In the genomic region with DNA sequence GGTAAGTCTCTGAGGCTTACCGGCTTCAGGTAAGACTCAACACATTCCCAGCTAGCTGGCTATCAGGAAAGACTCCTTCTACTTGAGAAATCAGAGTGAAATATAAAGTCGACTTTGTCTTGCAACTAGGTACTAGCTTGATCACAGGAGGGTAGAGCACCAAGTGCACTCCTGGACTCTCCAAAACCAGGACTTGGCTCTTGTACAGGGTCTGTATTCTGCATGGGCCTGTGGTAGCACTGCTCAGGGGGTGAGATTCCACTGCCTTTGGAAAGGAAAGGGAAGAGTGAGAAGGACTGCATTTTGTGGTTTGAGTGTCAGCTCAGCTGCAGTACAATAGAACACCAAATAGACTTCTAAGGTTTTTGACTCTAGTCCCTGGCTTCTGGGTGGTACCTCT, we compare ENCODE assay signal across 24 cellular contexts. TPM values are rescaled to one million over a fixed set of nuclear protein-coding genes. Genes with fewer than 3 reads are reported as not detected.
DNase-seq lines count a peak whose midpoint lies in the region; ATAC-seq, FAIRE-seq and TF ChIP-seq lines count a peak whose summit lies in the region.
"Had no signal": no experiment of that assay in that cellular context is flagged by ENCODE, and none has a peak within 500 bp of the region (broad histone marks: within the 10 kb centered on the region; RNA-seq: fewer than 3 reads in every experiment).

No MANE protein-coding gene starts in this region.

- H3K9me3 Mint-ChIP-seq in neural progenitor cell = no peaks in the 10 kb centered on the region
- H3K9me3 Mint-ChIP-seq: GM23338 had no signal

- H3K9me3 ChIP-seq in right lobe of liver = no peaks in the 10 kb centered on the region
- H3K9me3 ChIP-seq in HepG2 (ENCODE audit: low read length) = no peaks in the 10 kb centered on the region
- H3K9me3 ChIP-seq in neural progenitor cell (ENCODE audit: low read depth) = no peaks in the 10 kb centered on the region
- H3K9me3 ChIP-seq in upper lobe of right lung = no peaks in the 10 kb centered on the region
- H3K9me3 ChIP-seq: HAP-1 had no signal

- peak; percentile 3 to 56 (median 29) for ATAC-seq in right lobe of liver
- no peak for ATAC-seq in HepG2
- ATAC-seq in upper lobe of right lung = peak; percentile 34
- no peak for ATAC-seq in HG02798 (IDR thresholded peaks at IDR 0.05; ENCODE audit: poor library complexity, unreplicated experiment)
- ATAC-seq: GM12878, GM23338 had no signal

- POLR2A ChIA-PET in HepG2 (lab: Yijun Ruan, JAX) = no interaction called here

- no peaks in the 10 kb centered on the region for H3K36me3 Mint-ChIP-seq in neural progenitor cell
- H3K36me3 Mint-ChIP-seq: CD8-positive, alpha-beta memory T cell had no signal

- TF ChIP-seq EP300 in HepG2 (IDR thresholded peaks at IDR 0.05; ENCODE audit: low read depth in 2 of 2, low read length in 2 of 2) = no peak
- TF ChIP-seq EP300 in HepG2 (CRISPR knock-in tag; IDR thresholded peaks at IDR 0.05; ENCODE audit: borderline replicate concordance) = no peak

- no peaks in the 10 kb centered on the region for H3K4me1 Mint-ChIP-seq in neural progenitor cell
- H3K4me1 Mint-ChIP-seq: CD8-positive, alpha-beta memory T cell had no signal

- H4K20me1 ChIP-seq in HepG2 (ENCODE audit: insufficient read depth, low read length) (no peaks in the 10 kb centered on the region), neural progenitor cell (ENCODE audit: low read depth) (no peaks in the 10 kb centered on the region)
- H4K20me1 ChIP-seq: BLaER1 had no signal

- H3K4me2 ChIP-seq in HepG2 (ENCODE audit: low read depth, low read length) (no peak overlapping the region), neural progenitor cell (no peak overlapping the region)
- H3K4me2 ChIP-seq: BLaER1, GM23338 had no signal

- H3K4me3 ChIP-seq in right lobe of liver (no peak overlapping the region), HepG2 (replicated peaks in 1 of 3; ENCODE audit: insufficient read depth in 1 of 3, low read depth in 2 of 3, low read length in 3 of 3) (no peak overlapping the region), neural progenitor cell (no peak overlapping the region), upper lobe of right lung (no peak overlapping the region)
- H3K4me3 ChIP-seq: BLaER1, GM12878, GM23338, HAP-1 had no signal

- H2AFZ ChIP-seq in HepG2 (ENCODE audit: low read length) (no peak overlapping the region), neural progenitor cell (replicated peaks) (peak overlapping the region; percentile 57)
- H2AFZ ChIP-seq: GM23338 had no signal

- TF ChIP-seq CTCF in right lobe of liver (IDR thresholded peaks at IDR 0.05) (no peak), HepG2 (CRISPR knock-in tag; IDR thresholded peaks at IDR 0.05) (no peak), neural progenitor cell (IDR thresholded peaks at IDR 0.05) (no peak), upper lobe of right lung (IDR thresholded peaks at IDR 0.05) (no peak)

- H3K36me3 ChIP-seq in right lobe of liver = peaks cover 0 to 99% (median 29%) of the 10 kb centered on the region in 4 donors
- H3K36me3 ChIP-seq in HepG2 (replicated peaks in 1 of 2; ENCODE audit: control insufficient read depth in 1 of 2, insufficient read depth in 2 of 2, low read length in 2 of 2) = no peaks in the 10 kb centered on the region
- H3K36me3 ChIP-seq in neural progenitor cell = no peaks in the 10 kb centered on the region
- no peaks in the 10 kb centered on the region for H3K36me3 ChIP-seq in upper lobe of right lung
- H3K36me3 ChIP-seq: BLaER1, HAP-1 had no signal

- no peak overlapping the region for H3K4me3 Mint-ChIP-seq in neural progenitor cell
- H3K4me3 Mint-ChIP-seq: B cell; CD4-positive, alpha-beta T cell; CD8-positive, alpha-beta memory T cell; GM23338; HFFc6 had no signal

- no peak for DNase-seq in right lobe of liver
- no peak for DNase-seq in HepG2 (ENCODE audit: low spot score)
- DNase-seq in neural progenitor cell (ENCODE audit: low spot score) = no peak
- DNase-seq in upper lobe of right lung = no peak
- no peak for DNase-seq in KG1 (lab: John Stamatoyannopoulos, UW)
- DNase-seq: CD4-positive, alpha-beta T cell; CD8-positive, alpha-beta memory T cell; DMS 273 treated with DMSO at 0.1 percent for 48 hours; DMS79; EL; GDM1; HFFc6 had no signal

- BruUV-seq in HepG2 (replicated peaks; lab: Mats Ljungman, UMichigan) = no TSS peak

- no peak for TF ChIP-seq RAD21 in HepG2 (CRISPR knock-in tag; IDR thresholded peaks at IDR 0.05)

- H3K27me3 ChIP-seq in right lobe of liver (no peaks in the 10 kb centered on the region), HepG2 (ENCODE audit: control insufficient read depth in 1 of 2, insufficient read depth in 2 of 2, low read length in 2 of 2) (no peaks in the 10 kb centered on the region), neural progenitor cell (no peaks in the 10 kb centered on the region), upper lobe of right lung (no peaks in the 10 kb centered on the region)
- H3K27me3 ChIP-seq: BLaER1 had no signal

- intact Hi-C loops in right lobe of liver (cut with DNase I) = no loop called here
- intact Hi-C loops in HepG2 (cut with micrococcal nuclease; ENCODE audit: unreplicated experiment) = no loop called here
- intact Hi-C loops in upper lobe of right lung (cut with DNase I) = no loop called here

- CTCF ChIA-PET in HepG2 (lab: Yijun Ruan, JAX; ENCODE audit: low intra/inter-chr PET ratio, low total read pairs) = no interaction called here

- peak overlapping the region in 1 of 3 donors; percentile 47 for H3K27ac ChIP-seq in right lobe of liver
- H3K27ac ChIP-seq in HepG2 (ENCODE audit: extremely low read length, insufficient read depth, low read length) = no peak overlapping the region
- no peak overlapping the region for H3K27ac ChIP-seq in neural progenitor cell
- H3K27ac ChIP-seq in upper lobe of right lung = no peak overlapping the region
- H3K27ac ChIP-seq: 22Rv1, BLaER1, C4-2B had no signal

- in situ Hi-C loops in HepG2 (cut with HindIII; ENCODE audit: extremely low pct_ligation_motif_present, low pct_unique_long_range_greater_than_20kb) = no loop called here

- 58% methylated on average over 2 of the region's 2 CpGs for WGBS in right lobe of liver (ENCODE audit: insufficient coverage, low coverage, low lambda C conversion rate, missing lambda C conversion rate)
- 14% methylated on average over 2 of the region's 2 CpGs for WGBS in HepG2 (ENCODE audit: low lambda C conversion rate)

- H3K27me3 Mint-ChIP-seq in neural progenitor cell (ENCODE audit: insufficient read depth, low read depth) = peaks cover 5% of the 10 kb centered on the region
- H3K27me3 Mint-ChIP-seq: B cell; CD4-positive, alpha-beta T cell; CD8-positive, alpha-beta memory T cell had no signal

- H3K9ac ChIP-seq in HepG2 (ENCODE audit: insufficient read depth, low read depth, low read length) = no peak overlapping the region
- H3K9ac ChIP-seq in neural progenitor cell = no peak overlapping the region
- H3K9ac ChIP-seq: BLaER1 had no signal

- no peak overlapping the region for H3K27ac Mint-ChIP-seq in neural progenitor cell
- H3K27ac Mint-ChIP-seq: B cell; CD4-positive, alpha-beta T cell; CD8-positive, alpha-beta memory T cell; GM23338; HFFc6 had no signal

- H3K79me2 ChIP-seq in HepG2 (ENCODE audit: insufficient read depth, low read length) (no peaks in the 10 kb centered on the region), neural progenitor cell (ENCODE audit: low read depth) (no peaks in the 10 kb centered on the region)

- H3K4me1 ChIP-seq in right lobe of liver = peaks cover 0 to 29% (median 4%) of the 10 kb centered on the region in 4 donors
- no peaks in the 10 kb centered on the region for H3K4me1 ChIP-seq in HepG2 (ENCODE audit: insufficient read depth, low read length)
- no peaks in the 10 kb centered on the region for H3K4me1 ChIP-seq in neural progenitor cell
- H3K4me1 ChIP-seq in upper lobe of right lung = no peaks in the 10 kb centered on the region
- H3K4me1 ChIP-seq: HAP-1 had no signal

- no peak for FAIRE-seq in HepG2 (lab: Jason Lieb, UNC)
- FAIRE-seq: A204.1, D721Med, GM12878, GM19239, H54 had no signal

- no peaks in the 10 kb centered on the region for H3F3A ChIP-seq in neural progenitor cell (ENCODE audit: low read depth)

- TF ChIP-seq POLR2A in right lobe of liver (IDR thresholded peaks at IDR 0.05) = no peak
- TF ChIP-seq POLR2A in HepG2 (IDR thresholded peaks at IDR 0.05; ENCODE audit: insufficient read depth in 1 of 2, low read depth in 2 of 2, low read length in 2 of 2) = no peak

TF ChIP-seq in HepG2, 621 proteins besides CTCF, POLR2A, EP300 and RAD21 (continues in another document):
- TF ChIP-seq SKI (IDR thresholded peaks at IDR 0.05; ENCODE audit: partially characterized antibody) = no peak
- TF ChIP-seq ZNF879 (CRISPR knock-in tag; IDR thresholded peaks at IDR 0.05) = no peak

RNA-seq across cellular contexts. Expression of a gene that starts 19.4 kb away (rescaled TPM):
- total RNA-seq in right lobe of liver (1,000 to 10,000 TPM in 3 of 6 experiments, 100 to 1,000 TPM in 3; 176 to 3,507 (median 1,131) TPM), HepG2 (2016; rRNA removed; fragmentation: Illumina TruSeq; extraction: Trizol) (0.09 TPM in 1 of 2 replicates, not detected in the other), neural progenitor cell (ENCODE audit: low replicate concordance) (1.1 and 2.8 TPM in 2 replicates), upper lobe of right lung (0.46 TPM)
- 0.10 TPM in 1 of 2 replicates, not detected in the other for total RNA-seq in HepG2 (2016; cell fraction: cytosol; rRNA removed; fragmentation: Illumina TruSeq; extraction: Trizol; ENCODE audit: low read depth)
- 0.15 TPM in 1 of 2 replicates, not detected in the other for total RNA-seq in HepG2 (2016; cell fraction: insoluble cytoplasmic fraction; rRNA removed; fragmentation: Illumina TruSeq; extraction: Trizol)
- total RNA-seq in HepG2 (2016; cell fraction: membrane; rRNA removed; fragmentation: Illumina TruSeq; extraction: Trizol) = 0.14 and 0.19 TPM in 2 replicates
- total RNA-seq in HepG2 (2016; cell fraction: nucleus; rRNA removed; fragmentation: Illumina TruSeq; extraction: Trizol) = 0.31 and 0.84 TPM in 2 replicates
- 0.13 and 0.15 TPM in 2 replicates for polyA plus RNA-seq in HepG2 (2011; rRNA removed)
- polyA plus RNA-seq in HepG2 (2011; cell fraction: cytosol; rRNA removed) = 0.03 TPM in 2 replicates
- polyA plus RNA-seq in HepG2 (2011; cell fraction: nucleus; rRNA removed) = 0.37 and 0.68 TPM in 2 replicates
- polyA plus RNA-seq in HepG2 (2012) = 0.11 TPM in 1 of 2 replicates, not detected in the other
- not detected in 2 replicates for polyA plus RNA-seq in HepG2 (2016; cell fraction: cytosol; fragmentation: Illumina TruSeq; extraction: Trizol; ENCODE audit: low read depth)
- not detected in 2 replicates for polyA plus RNA-seq in HepG2 (2016; cell fraction: insoluble cytoplasmic fraction; fragmentation: Illumina TruSeq; extraction: Trizol; ENCODE audit: low read depth)
- not detected in 2 replicates for polyA plus RNA-seq in HepG2 (2016; cell fraction: membrane; fragmentation: Illumina TruSeq; extraction: Trizol; ENCODE audit: low read depth)
- polyA plus RNA-seq in HepG2 (2016; cell fraction: nucleus; fragmentation: Illumina TruSeq; extraction: Trizol; ENCODE audit: insufficient read depth, low read depth) = 2.4 and 2.8 TPM in 2 replicates
- polyA minus RNA-seq in HepG2 (2011; rRNA and poly(A)+ RNA removed; ENCODE audit: low replicate concordance) = not detected in 2 replicates
- not detected in 2 replicates for polyA minus RNA-seq in HepG2 (2011; cell fraction: cytosol; rRNA and poly(A)+ RNA removed)
- polyA minus RNA-seq in HepG2 (2011; cell fraction: nucleus; rRNA and poly(A)+ RNA removed) = 0.75 TPM in 1 of 2 replicates, not detected in the other
- total RNA-seq: HFFc6 had no signal

Comparison
In these comparisons a context has a peak if more than half of its experiments do, and no peak if none do; other contexts are left out.
1. ATAC-seq: peak in right lobe of liver (4 of 4) and upper lobe of right lung (single experiment); none in HepG2 (single experiment) and HG02798 (single experiment).
2. RNA of a gene that starts 19.4 kb away (total RNA-seq): 176 to 3,507 TPM in right lobe of liver; 1.1 to 2.8 TPM in neural progenitor cell, 0.46 TPM in upper lobe of right lung (single experiment) and 0.09 to 0.84 TPM in HepG2; every median in the first group is over 10 times any median in the second.